ENCODE assay signal across 1 cellular context in the genomic region with DNA sequence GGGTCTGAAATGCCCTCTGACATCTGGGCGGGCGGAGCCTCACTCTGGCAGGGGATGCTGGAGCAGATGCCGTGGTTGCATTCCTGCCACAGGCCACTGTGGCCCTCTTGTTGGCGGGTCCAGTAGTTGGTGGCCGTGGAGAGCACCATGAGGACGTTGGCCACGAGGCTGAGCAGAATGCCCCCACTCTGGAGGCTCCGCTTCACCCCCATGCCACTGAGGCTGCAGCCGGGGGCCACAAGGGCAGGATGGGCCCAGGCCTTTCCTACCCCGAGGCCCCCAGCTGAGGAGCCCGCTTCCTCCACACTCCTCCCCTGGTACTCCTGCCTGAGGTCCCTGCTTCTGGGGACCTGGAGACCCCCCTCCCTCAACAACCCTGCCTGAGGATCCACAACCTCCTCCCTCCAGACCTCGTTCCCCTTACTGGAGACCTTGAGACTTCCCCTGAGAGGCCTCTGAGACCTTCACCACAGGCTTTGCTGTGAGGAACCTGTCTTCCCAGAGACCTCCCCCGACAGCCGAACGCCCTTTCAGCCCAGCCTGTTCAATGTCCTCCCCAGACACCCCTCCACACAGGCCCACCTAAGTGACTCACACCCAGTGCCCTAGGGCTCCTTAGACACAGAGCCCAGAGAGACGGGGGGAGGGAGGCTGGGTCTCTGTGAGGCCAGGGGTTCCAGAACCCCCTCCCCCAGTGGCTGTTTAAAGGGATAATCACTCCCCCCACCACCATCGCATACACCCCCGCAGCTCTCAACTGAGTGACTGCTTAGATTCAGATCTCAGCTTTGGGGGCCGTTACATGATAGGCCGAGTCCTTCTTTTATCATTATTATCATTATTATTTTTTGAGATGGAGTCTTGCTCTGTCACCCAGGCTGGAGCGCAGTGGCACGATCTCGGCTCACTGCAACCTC.
TF ChIP-seq lines count a peak whose summit lies in the region.

A gene with protein sequence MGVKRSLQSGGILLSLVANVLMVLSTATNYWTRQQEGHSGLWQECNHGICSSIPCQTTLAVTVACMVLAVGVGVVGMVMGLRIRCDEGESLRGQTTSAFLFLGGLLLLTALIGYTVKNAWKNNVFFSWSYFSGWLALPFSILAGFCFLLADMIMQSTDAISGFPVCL (minus strand): TSS at position 638 of the 917 bp plus-strand sequence. CDS start 426 bp downstream, at position 212.

TF ChIP-seq in HepG2, 621 proteins besides CTCF, POLR2A, EP300 and RAD21 (continued from another document and continues in another):
- TF ChIP-seq, protein P1, sequence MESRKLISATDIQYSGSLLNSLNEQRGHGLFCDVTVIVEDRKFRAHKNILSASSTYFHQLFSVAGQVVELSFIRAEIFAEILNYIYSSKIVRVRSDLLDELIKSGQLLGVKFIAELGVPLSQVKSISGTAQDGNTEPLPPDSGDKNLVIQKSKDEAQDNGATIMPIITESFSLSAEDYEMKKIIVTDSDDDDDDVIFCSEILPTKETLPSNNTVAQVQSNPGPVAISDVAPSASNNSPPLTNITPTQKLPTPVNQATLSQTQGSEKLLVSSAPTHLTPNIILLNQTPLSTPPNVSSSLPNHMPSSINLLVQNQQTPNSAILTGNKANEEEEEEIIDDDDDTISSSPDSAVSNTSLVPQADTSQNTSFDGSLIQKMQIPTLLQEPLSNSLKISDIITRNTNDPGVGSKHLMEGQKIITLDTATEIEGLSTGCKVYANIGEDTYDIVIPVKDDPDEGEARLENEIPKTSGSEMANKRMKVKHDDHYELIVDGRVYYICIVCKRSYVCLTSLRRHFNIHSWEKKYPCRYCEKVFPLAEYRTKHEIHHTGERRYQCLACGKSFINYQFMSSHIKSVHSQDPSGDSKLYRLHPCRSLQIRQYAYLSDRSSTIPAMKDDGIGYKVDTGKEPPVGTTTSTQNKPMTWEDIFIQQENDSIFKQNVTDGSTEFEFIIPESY (CRISPR knock-in tag; IDR thresholded peaks at IDR 0.05): no peak
- TF ChIP-seq, protein P2, sequence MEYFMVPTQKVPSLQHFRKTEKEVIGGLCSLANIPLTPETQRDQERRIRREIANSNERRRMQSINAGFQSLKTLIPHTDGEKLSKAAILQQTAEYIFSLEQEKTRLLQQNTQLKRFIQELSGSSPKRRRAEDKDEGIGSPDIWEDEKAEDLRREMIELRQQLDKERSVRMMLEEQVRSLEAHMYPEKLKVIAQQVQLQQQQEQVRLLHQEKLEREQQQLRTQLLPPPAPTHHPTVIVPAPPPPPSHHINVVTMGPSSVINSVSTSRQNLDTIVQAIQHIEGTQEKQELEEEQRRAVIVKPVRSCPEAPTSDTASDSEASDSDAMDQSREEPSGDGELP (IDR thresholded peaks at IDR 0.05; ENCODE audit: borderline replicate concordance, low read depth): 0 out of 2 replicates have a peak, but pooled peaks have one; percentile 5
- TF ChIP-seq ADNP (CRISPR knock-in tag; IDR thresholded peaks at IDR 0.05) (no peak), ZNF501 (CRISPR knock-in tag; IDR thresholded peaks at IDR 0.05) (no peak), CAMTA2 (CRISPR knock-in tag; IDR thresholded peaks at IDR 0.05; ENCODE audit: borderline replicate concordance) (no peak), ZKSCAN1 (IDR thresholded peaks at IDR 0.05; ENCODE audit: low read length) (no peak), ZNF12 (CRISPR knock-in tag; IDR thresholded peaks at IDR 0.05) (no peak), ZNF558 (CRISPR knock-in tag; IDR thresholded peaks at IDR 0.05; ENCODE audit: borderline replicate concordance) (no peak), CBFB (CRISPR knock-in tag; IDR thresholded peaks at IDR 0.05) (no peak), XRCC5 (optimal IDR thresholded peaks at IDR 0.05; ENCODE audit: low read length) (no peak), ZEB1 (IDR thresholded peaks at IDR 0.05; ENCODE audit: insufficient replicate concordance, low read depth) (no peak), ZBTB1 (CRISPR knock-in tag; IDR thresholded peaks at IDR 0.05; ENCODE audit: borderline replicate concordance) (no peak), MEF2D (CRISPR knock-in tag; IDR thresholded peaks at IDR 0.05) (no peak), CBX1 (IDR thresholded peaks at IDR 0.05; ENCODE audit: low read depth) (no peak), ZZZ3 (CRISPR knock-in tag; IDR thresholded peaks at IDR 0.05; ENCODE audit: borderline replicate concordance) (0 out of 2 replicates have a peak, but pooled peaks have one; percentile 19), KAT7 (CRISPR knock-in tag; IDR thresholded peaks at IDR 0.05; ENCODE audit: borderline replicate concordance) (no peak; the same call in 1 of the 2 replicates), NBN (conservative IDR thresholded peaks at IDR 0.05) (no peak), ZNF382 (CRISPR knock-in tag; IDR thresholded peaks at IDR 0.05; ENCODE audit: borderline replicate concordance) (no peak), SALL2 (CRISPR knock-in tag; IDR thresholded peaks at IDR 0.05) (no peak), SIX1 (CRISPR knock-in tag; IDR thresholded peaks at IDR 0.05; ENCODE audit: borderline replicate concordance) (no peak), ZNF546 (CRISPR knock-in tag; conservative IDR thresholded peaks at IDR 0.05) (no peak), ZNF605 (CRISPR knock-in tag; IDR thresholded peaks at IDR 0.05) (peak; percentile 10; the same call in 1 of the 2 replicates), CEBPG (CRISPR knock-in tag; IDR thresholded peaks at IDR 0.05) (no peak), ZNF253 (CRISPR knock-in tag; IDR thresholded peaks at IDR 0.05; ENCODE audit: borderline replicate concordance) (no peak), ZNF329 (CRISPR knock-in tag; IDR thresholded peaks at IDR 0.05; ENCODE audit: low read depth) (no peak), BRD4 (CRISPR knock-in tag; IDR thresholded peaks at IDR 0.05) (no peak; the same call in 1 of the 2 replicates), NCOA2 (CRISPR knock-in tag; IDR thresholded peaks at IDR 0.05) (peak; percentile 2; the same call in 1 of the 2 replicates), ZNF891 (CRISPR knock-in tag; IDR thresholded peaks at IDR 0.05) (no peak), ZNF607 (CRISPR knock-in tag; IDR thresholded peaks at IDR 0.05; ENCODE audit: borderline replicate concordance) (no peak), ZNF205 (CRISPR knock-in tag; IDR thresholded peaks at IDR 0.05) (no peak), JUND (CRISPR knock-in tag; IDR thresholded peaks at IDR 0.05) (no peak), SPEN (CRISPR knock-in tag; IDR thresholded peaks at IDR 0.05; ENCODE audit: low read depth) (no peak)
- TF ChIP-seq, protein P3, sequence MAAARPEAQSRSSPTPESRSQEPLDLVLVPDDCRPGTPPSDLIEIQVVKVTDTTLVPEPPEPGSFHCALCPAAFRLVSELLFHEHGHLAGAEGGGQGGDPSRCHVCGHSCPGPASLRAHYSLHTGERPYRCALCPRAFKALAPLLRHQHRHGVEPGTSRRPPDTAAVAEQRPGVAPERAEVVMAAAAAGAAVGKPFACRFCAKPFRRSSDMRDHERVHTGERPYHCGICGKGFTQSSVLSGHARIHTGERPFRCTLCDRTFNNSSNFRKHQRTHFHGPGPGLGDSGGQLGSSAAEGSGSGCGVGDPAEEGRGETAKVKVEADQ (CRISPR knock-in tag; IDR thresholded peaks at IDR 0.05; ENCODE audit: borderline replicate concordance): no peak
- TF ChIP-seq, protein P4, sequence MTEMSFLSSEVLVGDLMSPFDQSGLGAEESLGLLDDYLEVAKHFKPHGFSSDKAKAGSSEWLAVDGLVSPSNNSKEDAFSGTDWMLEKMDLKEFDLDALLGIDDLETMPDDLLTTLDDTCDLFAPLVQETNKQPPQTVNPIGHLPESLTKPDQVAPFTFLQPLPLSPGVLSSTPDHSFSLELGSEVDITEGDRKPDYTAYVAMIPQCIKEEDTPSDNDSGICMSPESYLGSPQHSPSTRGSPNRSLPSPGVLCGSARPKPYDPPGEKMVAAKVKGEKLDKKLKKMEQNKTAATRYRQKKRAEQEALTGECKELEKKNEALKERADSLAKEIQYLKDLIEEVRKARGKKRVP (CRISPR knock-in tag; IDR thresholded peaks at IDR 0.05): no peak
- TF ChIP-seq, protein P5, sequence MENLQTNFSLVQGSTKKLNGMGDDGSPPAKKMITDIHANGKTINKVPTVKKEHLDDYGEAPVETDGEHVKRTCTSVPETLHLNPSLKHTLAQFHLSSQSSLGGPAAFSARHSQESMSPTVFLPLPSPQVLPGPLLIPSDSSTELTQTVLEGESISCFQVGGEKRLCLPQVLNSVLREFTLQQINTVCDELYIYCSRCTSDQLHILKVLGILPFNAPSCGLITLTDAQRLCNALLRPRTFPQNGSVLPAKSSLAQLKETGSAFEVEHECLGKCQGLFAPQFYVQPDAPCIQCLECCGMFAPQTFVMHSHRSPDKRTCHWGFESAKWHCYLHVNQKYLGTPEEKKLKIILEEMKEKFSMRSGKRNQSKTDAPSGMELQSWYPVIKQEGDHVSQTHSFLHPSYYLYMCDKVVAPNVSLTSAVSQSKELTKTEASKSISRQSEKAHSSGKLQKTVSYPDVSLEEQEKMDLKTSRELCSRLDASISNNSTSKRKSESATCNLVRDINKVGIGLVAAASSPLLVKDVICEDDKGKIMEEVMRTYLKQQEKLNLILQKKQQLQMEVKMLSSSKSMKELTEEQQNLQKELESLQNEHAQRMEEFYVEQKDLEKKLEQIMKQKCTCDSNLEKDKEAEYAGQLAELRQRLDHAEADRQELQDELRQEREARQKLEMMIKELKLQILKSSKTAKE (CRISPR knock-in tag; IDR thresholded peaks at IDR 0.05; ENCODE audit: borderline replicate concordance): no peak
- TF ChIP-seq, protein P6, sequence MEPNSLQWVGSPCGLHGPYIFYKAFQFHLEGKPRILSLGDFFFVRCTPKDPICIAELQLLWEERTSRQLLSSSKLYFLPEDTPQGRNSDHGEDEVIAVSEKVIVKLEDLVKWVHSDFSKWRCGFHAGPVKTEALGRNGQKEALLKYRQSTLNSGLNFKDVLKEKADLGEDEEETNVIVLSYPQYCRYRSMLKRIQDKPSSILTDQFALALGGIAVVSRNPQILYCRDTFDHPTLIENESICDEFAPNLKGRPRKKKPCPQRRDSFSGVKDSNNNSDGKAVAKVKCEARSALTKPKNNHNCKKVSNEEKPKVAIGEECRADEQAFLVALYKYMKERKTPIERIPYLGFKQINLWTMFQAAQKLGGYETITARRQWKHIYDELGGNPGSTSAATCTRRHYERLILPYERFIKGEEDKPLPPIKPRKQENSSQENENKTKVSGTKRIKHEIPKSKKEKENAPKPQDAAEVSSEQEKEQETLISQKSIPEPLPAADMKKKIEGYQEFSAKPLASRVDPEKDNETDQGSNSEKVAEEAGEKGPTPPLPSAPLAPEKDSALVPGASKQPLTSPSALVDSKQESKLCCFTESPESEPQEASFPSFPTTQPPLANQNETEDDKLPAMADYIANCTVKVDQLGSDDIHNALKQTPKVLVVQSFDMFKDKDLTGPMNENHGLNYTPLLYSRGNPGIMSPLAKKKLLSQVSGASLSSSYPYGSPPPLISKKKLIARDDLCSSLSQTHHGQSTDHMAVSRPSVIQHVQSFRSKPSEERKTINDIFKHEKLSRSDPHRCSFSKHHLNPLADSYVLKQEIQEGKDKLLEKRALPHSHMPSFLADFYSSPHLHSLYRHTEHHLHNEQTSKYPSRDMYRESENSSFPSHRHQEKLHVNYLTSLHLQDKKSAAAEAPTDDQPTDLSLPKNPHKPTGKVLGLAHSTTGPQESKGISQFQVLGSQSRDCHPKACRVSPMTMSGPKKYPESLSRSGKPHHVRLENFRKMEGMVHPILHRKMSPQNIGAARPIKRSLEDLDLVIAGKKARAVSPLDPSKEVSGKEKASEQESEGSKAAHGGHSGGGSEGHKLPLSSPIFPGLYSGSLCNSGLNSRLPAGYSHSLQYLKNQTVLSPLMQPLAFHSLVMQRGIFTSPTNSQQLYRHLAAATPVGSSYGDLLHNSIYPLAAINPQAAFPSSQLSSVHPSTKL (CRISPR knock-in tag; IDR thresholded peaks at IDR 0.05): no peak
- TF ChIP-seq, protein P7, sequence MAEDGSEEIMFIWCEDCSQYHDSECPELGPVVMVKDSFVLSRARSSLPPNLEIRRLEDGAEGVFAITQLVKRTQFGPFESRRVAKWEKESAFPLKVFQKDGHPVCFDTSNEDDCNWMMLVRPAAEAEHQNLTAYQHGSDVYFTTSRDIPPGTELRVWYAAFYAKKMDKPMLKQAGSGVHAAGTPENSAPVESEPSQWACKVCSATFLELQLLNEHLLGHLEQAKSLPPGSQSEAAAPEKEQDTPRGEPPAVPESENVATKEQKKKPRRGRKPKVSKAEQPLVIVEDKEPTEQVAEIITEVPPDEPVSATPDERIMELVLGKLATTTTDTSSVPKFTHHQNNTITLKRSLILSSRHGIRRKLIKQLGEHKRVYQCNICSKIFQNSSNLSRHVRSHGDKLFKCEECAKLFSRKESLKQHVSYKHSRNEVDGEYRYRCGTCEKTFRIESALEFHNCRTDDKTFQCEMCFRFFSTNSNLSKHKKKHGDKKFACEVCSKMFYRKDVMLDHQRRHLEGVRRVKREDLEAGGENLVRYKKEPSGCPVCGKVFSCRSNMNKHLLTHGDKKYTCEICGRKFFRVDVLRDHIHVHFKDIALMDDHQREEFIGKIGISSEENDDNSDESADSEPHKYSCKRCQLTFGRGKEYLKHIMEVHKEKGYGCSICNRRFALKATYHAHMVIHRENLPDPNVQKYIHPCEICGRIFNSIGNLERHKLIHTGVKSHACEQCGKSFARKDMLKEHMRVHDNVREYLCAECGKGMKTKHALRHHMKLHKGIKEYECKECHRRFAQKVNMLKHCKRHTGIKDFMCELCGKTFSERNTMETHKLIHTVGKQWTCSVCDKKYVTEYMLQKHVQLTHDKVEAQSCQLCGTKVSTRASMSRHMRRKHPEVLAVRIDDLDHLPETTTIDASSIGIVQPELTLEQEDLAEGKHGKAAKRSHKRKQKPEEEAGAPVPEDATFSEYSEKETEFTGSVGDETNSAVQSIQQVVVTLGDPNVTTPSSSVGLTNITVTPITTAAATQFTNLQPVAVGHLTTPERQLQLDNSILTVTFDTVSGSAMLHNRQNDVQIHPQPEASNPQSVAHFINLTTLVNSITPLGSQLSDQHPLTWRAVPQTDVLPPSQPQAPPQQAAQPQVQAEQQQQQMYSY (CRISPR knock-in tag; IDR thresholded peaks at IDR 0.05): no peak
- TF ChIP-seq, protein P8, sequence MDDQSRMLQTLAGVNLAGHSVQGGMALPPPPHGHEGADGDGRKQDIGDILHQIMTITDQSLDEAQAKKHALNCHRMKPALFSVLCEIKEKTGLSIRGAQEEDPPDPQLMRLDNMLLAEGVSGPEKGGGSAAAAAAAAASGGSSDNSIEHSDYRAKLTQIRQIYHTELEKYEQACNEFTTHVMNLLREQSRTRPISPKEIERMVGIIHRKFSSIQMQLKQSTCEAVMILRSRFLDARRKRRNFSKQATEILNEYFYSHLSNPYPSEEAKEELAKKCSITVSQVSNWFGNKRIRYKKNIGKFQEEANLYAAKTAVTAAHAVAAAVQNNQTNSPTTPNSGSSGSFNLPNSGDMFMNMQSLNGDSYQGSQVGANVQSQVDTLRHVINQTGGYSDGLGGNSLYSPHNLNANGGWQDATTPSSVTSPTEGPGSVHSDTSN (CRISPR knock-in tag; IDR thresholded peaks at IDR 0.05; ENCODE audit: borderline replicate concordance): 0 out of 2 replicates have a peak, but pooled peaks have one; percentile 9
- TF ChIP-seq, protein P9, sequence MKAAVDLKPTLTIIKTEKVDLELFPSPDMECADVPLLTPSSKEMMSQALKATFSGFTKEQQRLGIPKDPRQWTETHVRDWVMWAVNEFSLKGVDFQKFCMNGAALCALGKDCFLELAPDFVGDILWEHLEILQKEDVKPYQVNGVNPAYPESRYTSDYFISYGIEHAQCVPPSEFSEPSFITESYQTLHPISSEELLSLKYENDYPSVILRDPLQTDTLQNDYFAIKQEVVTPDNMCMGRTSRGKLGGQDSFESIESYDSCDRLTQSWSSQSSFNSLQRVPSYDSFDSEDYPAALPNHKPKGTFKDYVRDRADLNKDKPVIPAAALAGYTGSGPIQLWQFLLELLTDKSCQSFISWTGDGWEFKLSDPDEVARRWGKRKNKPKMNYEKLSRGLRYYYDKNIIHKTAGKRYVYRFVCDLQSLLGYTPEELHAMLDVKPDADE (CRISPR knock-in tag; IDR thresholded peaks at IDR 0.05): no peak
- TF ChIP-seq, protein P10, sequence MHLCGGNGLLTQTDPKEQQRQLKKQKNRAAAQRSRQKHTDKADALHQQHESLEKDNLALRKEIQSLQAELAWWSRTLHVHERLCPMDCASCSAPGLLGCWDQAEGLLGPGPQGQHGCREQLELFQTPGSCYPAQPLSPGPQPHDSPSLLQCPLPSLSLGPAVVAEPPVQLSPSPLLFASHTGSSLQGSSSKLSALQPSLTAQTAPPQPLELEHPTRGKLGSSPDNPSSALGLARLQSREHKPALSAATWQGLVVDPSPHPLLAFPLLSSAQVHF (CRISPR knock-in tag; IDR thresholded peaks at IDR 0.05): no peak; the same call in 1 of the 2 replicates
